In the genomic region with DNA sequence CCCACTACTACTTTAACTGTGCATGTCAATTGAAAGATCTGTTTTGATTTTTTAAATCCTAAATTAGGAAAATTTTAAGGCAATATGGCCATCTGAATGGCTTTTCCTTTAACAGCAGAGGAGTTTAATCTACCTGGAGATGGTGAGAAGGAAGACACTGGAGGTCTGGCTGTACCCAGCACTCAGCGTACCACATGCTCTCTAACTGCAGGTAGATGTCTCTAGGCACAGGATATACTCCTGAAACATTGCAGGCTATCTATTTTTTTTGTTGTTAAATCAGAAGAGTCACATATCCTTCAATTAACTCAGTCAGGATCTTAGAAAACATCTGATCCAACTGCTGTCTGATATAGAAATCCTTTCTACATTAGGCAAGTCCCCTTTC, we compare ENCODE assay signal across 12 cellular contexts. TPM values are rescaled to one million over a fixed set of nuclear protein-coding genes. Genes with fewer than 3 reads are reported as not detected.
DNase-seq lines count a peak whose midpoint lies in the region; ATAC-seq and TF ChIP-seq lines count a peak whose summit lies in the region.
"Had no signal": no experiment of that assay in that cellular context is flagged by ENCODE, and none has a peak within 500 bp of the region (broad histone marks: within the 10 kb centered on the region; RNA-seq: fewer than 3 reads in every experiment).

No MANE protein-coding gene starts in this region.

- CTCF ChIA-PET in activated CD4-positive, alpha-beta T cell treated with anti-CD3 and anti-CD28 coated beads, Interleukin-2, amount 10 ng/mL, durations not matched to agents 7 days and 5 days (lab: Charles Lee), result interaction anchor here (1.1 to 15.7 kb wide), 5 partner anchors 9 to 106 kb away, joined by 3 to 138 read pairs (median 4); a partner anchor contains a TSS

- H3K4me3 ChIP-seq in RWPE2 (ENCODE audit: severe bottlenecking) (no peak overlapping the region), esophagus squamous epithelium (no peak overlapping the region), brain microvascular endothelial cell (ENCODE audit: low read depth, low read length) (no peak overlapping the region)
- H3K4me3 ChIP-seq: A549 had no signal

- no peaks in the 10 kb centered on the region for H3K9me3 Mint-ChIP-seq in activated CD4-positive, alpha-beta T cell treated with anti-CD3 and anti-CD28 coated beads, Interleukin-2, amount 10 ng/mL, durations not matched to agents 7 days and 5 days
- H3K9me3 Mint-ChIP-seq in stimulated activated naive CD8-positive, alpha-beta T cell treated with anti-CD3 and anti-CD28 coated beads, Interleukin-15, amount 100 ng/mL, for 72 hours, result no peaks in the 10 kb centered on the region

- POLR2A ChIA-PET in activated CD4-positive, alpha-beta T cell treated with anti-CD3 and anti-CD28 coated beads, Interleukin-2, amount 10 ng/mL, durations not matched to agents 7 days and 5 days (lab: Charles Lee), result interaction anchor here (1.0 kb wide), 1 partner anchor 50 kb away, joined by 3 read pairs; a partner anchor contains a TSS

- H3K27me3 ChIP-seq in RWPE2 (ENCODE audit: insufficient read depth, poor library complexity, severe bottlenecking) (no peaks in the 10 kb centered on the region), esophagus squamous epithelium (no peaks in the 10 kb centered on the region), brain microvascular endothelial cell (replicated peaks) (no peaks in the 10 kb centered on the region)

- H3K9me3 ChIP-seq in RWPE2 (ENCODE audit: severe bottlenecking), result no peaks in the 10 kb centered on the region
- H3K9me3 ChIP-seq in esophagus squamous epithelium, result no peaks in the 10 kb centered on the region
- H3K9me3 ChIP-seq: A549 had no signal

- no peaks in the 10 kb centered on the region for H3K27me3 Mint-ChIP-seq in activated CD4-positive, alpha-beta T cell treated with anti-CD3 and anti-CD28 coated beads, Interleukin-2, amount 10 ng/mL, durations not matched to agents 7 days and 5 days
- no peaks in the 10 kb centered on the region for H3K27me3 Mint-ChIP-seq in stimulated activated naive CD8-positive, alpha-beta T cell treated with anti-CD3 and anti-CD28 coated beads, Interleukin-15, amount 100 ng/mL, for 72 hours

- no peak for TF ChIP-seq POLR2A in esophagus squamous epithelium (IDR thresholded peaks at IDR 0.05)

- H3K27ac Mint-ChIP-seq in activated CD4-positive, alpha-beta T cell treated with anti-CD3 and anti-CD28 coated beads, Interleukin-2, amount 10 ng/mL, durations not matched to agents 7 days and 5 days, result peak overlapping the region; percentile 92
- peak overlapping the region; percentile 72 to 91 for H3K27ac Mint-ChIP-seq in stimulated activated naive CD8-positive, alpha-beta T cell treated with anti-CD3 and anti-CD28 coated beads, Interleukin-15, amount 100 ng/mL, for 72 hours

- TF ChIP-seq CTCF in RWPE2 (IDR thresholded peaks at IDR 0.05; ENCODE audit: poor library complexity, severe bottlenecking), result no peak
- TF ChIP-seq CTCF in esophagus squamous epithelium (IDR thresholded peaks at IDR 0.05), result no peak
- TF ChIP-seq CTCF in brain microvascular endothelial cell (IDR thresholded peaks at IDR 0.05; ENCODE audit: low read depth, low read length, missing control alignments), result no peak

- H3K4me1 ChIP-seq in RWPE2 (ENCODE audit: insufficient read depth, poor library complexity, severe bottlenecking) (peaks cover 52% of the 10 kb centered on the region), esophagus squamous epithelium (peaks cover 95 to 100% (median 100%) of the 10 kb centered on the region in 3 donors)

- WGBS in esophagus squamous epithelium, 2 donors, result 61 to 77% methylated on average over 1 of the region's 1 CpG

- H3K27ac ChIP-seq in RWPE2 (ENCODE audit: poor library complexity, severe bottlenecking), result peak overlapping the region; percentile 85
- peak overlapping the region; percentile 88 to 99 (median 94) for H3K27ac ChIP-seq in esophagus squamous epithelium
- H3K27ac ChIP-seq in brain microvascular endothelial cell, result no peak overlapping the region

- in situ Hi-C loops in brain microvascular endothelial cell (cut with HindIII; ENCODE audit: low pct_ligation_motif_present, low sequenced_read_pairs), result no loop called here

- intact Hi-C loops in esophagus squamous epithelium (cut with DNase I), result no loop called here

- DNase-seq in activated CD4-positive, alpha-beta T cell treated with anti-CD3 and anti-CD28 coated beads, Interleukin-2, amount 10 ng/mL, durations not matched to agents 7 days and 5 days, result no peak
- DNase-seq in activated CD4-positive, alpha-beta T cell treated with anti-CD3 and anti-CD28 coated beads for 48 hours, result no peak
- no peak for DNase-seq in RWPE2 (ENCODE audit: low spot score)
- DNase-seq in esophagus squamous epithelium (lab: John Stamatoyannopoulos, UW), result no peak
- DNase-seq in stimulated activated naive CD8-positive, alpha-beta T cell treated with anti-CD3 and anti-CD28 coated beads, Interleukin-15, amount 100 ng/mL, for 72 hours, result no peak
- DNase-seq in brain microvascular endothelial cell, result no peak
- no peak for DNase-seq in activated CD4-positive, CD25-positive, alpha-beta regulatory T cell (lab: John Stamatoyannopoulos, UW)
- DNase-seq: NCI-H1105 had no signal

- H3K36me3 ChIP-seq in RWPE2 (ENCODE audit: low read depth), result peaks cover 7% of the 10 kb centered on the region
- H3K36me3 ChIP-seq in esophagus squamous epithelium, result peaks cover 0 to 22% (median 4%) of the 10 kb centered on the region in 3 donors
- H3K36me3 ChIP-seq in brain microvascular endothelial cell (replicated peaks), result no peaks in the 10 kb centered on the region

- peaks cover 99% of the 10 kb centered on the region for H3K4me1 Mint-ChIP-seq in activated CD4-positive, alpha-beta T cell treated with anti-CD3 and anti-CD28 coated beads, Interleukin-2, amount 10 ng/mL, durations not matched to agents 7 days and 5 days
- H3K4me1 Mint-ChIP-seq in stimulated activated naive CD8-positive, alpha-beta T cell treated with anti-CD3 and anti-CD28 coated beads, Interleukin-15, amount 100 ng/mL, for 72 hours, result peaks cover 100% of the 10 kb centered on the region

- H3K4me3 Mint-ChIP-seq in activated CD4-positive, alpha-beta T cell treated with anti-CD3 and anti-CD28 coated beads, Interleukin-2, amount 10 ng/mL, durations not matched to agents 7 days and 5 days, result peak overlapping the region; percentile 78
- peak overlapping the region; percentile 84 to 86 for H3K4me3 Mint-ChIP-seq in stimulated activated naive CD8-positive, alpha-beta T cell treated with anti-CD3 and anti-CD28 coated beads, Interleukin-15, amount 100 ng/mL, for 72 hours

- ATAC-seq in RWPE2 (ENCODE audit: low read depth), result no peak
- no peak for ATAC-seq in stimulated activated naive CD8-positive, alpha-beta T cell treated with anti-CD3 and anti-CD28 coated beads, Interleukin-15, amount 100 ng/mL, for 72 hours
- no peak for ATAC-seq in HG02870 (IDR thresholded peaks at IDR 0.05; ENCODE audit: unreplicated experiment)
- ATAC-seq: A549 had no signal

- peaks cover 66% of the 10 kb centered on the region for H3K36me3 Mint-ChIP-seq in activated CD4-positive, alpha-beta T cell treated with anti-CD3 and anti-CD28 coated beads, Interleukin-2, amount 10 ng/mL, durations not matched to agents 7 days and 5 days (ENCODE audit: low read depth)

RNA-seq across cellular contexts. Expression of a gene that starts 17.3 kb away (rescaled TPM):
- total RNA-seq in activated CD4-positive, alpha-beta T cell treated with anti-CD3 and anti-CD28 coated beads, Interleukin-2, amount 10 ng/mL, durations not matched to agents 7 days and 5 days, result 10 to 100 TPM; 16.7 to 20.0 TPM
- total RNA-seq in esophagus squamous epithelium, result 10 to 100 TPM; 18.9 to 76.4 (median 40.7) TPM

RNA-seq across cellular contexts. Expression of a gene that starts 20.1 kb away (rescaled TPM):
- 10 to 100 TPM; 45.5 to 47.6 TPM for total RNA-seq in activated CD4-positive, alpha-beta T cell treated with anti-CD3 and anti-CD28 coated beads, Interleukin-2, amount 10 ng/mL, durations not matched to agents 7 days and 5 days
- 10 to 100 TPM; 40.7 to 55.1 (median 47.0) TPM for total RNA-seq in esophagus squamous epithelium

RNA-seq across cellular contexts. Expression of a gene that starts 40.0 kb away (rescaled TPM):
- total RNA-seq in activated CD4-positive, alpha-beta T cell treated with anti-CD3 and anti-CD28 coated beads, Interleukin-2, amount 10 ng/mL, durations not matched to agents 7 days and 5 days, result 10 to 100 TPM; 74.7 to 80.5 TPM
- total RNA-seq in esophagus squamous epithelium, result 1 to 10 TPM in 1 of 4 donors, under 1 TPM in 2, not detected in 1; 0.19 to 5.7 (median 0.19) TPM
- total RNA-seq: G401, pulmonary artery endothelial cell had no signal

RNA-seq across cellular contexts. Expression of a gene that starts 50.1 kb away (rescaled TPM):
- 100 to 1,000 TPM; 247 to 279 TPM for total RNA-seq in activated CD4-positive, alpha-beta T cell treated with anti-CD3 and anti-CD28 coated beads, Interleukin-2, amount 10 ng/mL, durations not matched to agents 7 days and 5 days
- total RNA-seq in esophagus squamous epithelium, result 10 to 100 TPM; 29.1 to 94.2 (median 63.3) TPM

RNA-seq across cellular contexts. Expression of a gene that starts 50.2 kb away (rescaled TPM):
- 1 to 10 TPM; 3.5 to 4.3 TPM for total RNA-seq in activated CD4-positive, alpha-beta T cell treated with anti-CD3 and anti-CD28 coated beads, Interleukin-2, amount 10 ng/mL, durations not matched to agents 7 days and 5 days
- total RNA-seq in esophagus squamous epithelium, result 1 to 10 TPM in 3 of 4 donors, under 1 TPM in 1; 0.47 to 9.2 (median 3.1) TPM

Comparison
In these comparisons a context has a peak if more than half of its experiments do, and no peak if none do; other contexts are left out.
1. RNA of a gene that starts 40.0 kb away (total RNA-seq): 74.7 to 80.5 TPM in activated CD4-positive, alpha-beta T cell treated with anti-CD3 and anti-CD28 coated beads, Interleukin-2, amount 10 ng/mL, durations not matched to agents 7 days and 5 days; 0.19 to 5.7 TPM in esophagus squamous epithelium; every median in the first group is over 10 times any median in the second.